1 cellular context compared by ENCODE assay signal in the genomic region with DNA sequence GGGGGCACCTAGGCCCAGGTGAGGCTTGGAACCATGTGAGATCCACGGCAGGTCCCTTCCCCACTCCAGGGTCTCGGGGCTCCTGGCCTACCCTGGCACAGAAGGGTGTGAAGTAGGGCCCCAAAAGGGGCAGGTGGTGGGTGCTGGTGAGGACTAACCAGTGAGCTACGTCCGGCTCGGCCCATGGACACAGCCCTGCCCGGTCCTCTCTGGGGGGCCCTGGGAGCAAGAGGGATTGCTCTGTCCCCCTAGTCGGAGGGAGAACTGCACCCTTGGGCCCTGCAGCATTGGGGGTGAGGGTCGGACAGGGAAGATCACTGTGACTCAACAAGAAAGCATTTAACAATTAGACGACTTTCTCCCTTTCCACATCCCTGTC.
A peak's percentile ranks its signal among the peaks of the same experiment; 100 is the strongest.
TF ChIP-seq lines count a peak whose summit lies in the region.

No MANE protein-coding gene starts in this region.

TF ChIP-seq in HepG2, 621 proteins besides CTCF, POLR2A, EP300 and RAD21 (continues in another document):
- no peak for TF ChIP-seq POLR2AphosphoS5 (IDR thresholded peaks at IDR 0.05; ENCODE audit: low read depth, low read length)
- 0 out of 2 replicates have a peak, but pooled peaks have one; percentile 2 for TF ChIP-seq ZC3H13 (CRISPR knock-in tag; IDR thresholded peaks at IDR 0.05)
- TF ChIP-seq, protein P1, sequence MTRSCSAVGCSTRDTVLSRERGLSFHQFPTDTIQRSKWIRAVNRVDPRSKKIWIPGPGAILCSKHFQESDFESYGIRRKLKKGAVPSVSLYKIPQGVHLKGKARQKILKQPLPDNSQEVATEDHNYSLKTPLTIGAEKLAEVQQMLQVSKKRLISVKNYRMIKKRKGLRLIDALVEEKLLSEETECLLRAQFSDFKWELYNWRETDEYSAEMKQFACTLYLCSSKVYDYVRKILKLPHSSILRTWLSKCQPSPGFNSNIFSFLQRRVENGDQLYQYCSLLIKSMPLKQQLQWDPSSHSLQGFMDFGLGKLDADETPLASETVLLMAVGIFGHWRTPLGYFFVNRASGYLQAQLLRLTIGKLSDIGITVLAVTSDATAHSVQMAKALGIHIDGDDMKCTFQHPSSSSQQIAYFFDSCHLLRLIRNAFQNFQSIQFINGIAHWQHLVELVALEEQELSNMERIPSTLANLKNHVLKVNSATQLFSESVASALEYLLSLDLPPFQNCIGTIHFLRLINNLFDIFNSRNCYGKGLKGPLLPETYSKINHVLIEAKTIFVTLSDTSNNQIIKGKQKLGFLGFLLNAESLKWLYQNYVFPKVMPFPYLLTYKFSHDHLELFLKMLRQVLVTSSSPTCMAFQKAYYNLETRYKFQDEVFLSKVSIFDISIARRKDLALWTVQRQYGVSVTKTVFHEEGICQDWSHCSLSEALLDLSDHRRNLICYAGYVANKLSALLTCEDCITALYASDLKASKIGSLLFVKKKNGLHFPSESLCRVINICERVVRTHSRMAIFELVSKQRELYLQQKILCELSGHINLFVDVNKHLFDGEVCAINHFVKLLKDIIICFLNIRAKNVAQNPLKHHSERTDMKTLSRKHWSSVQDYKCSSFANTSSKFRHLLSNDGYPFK (CRISPR knock-in tag; IDR thresholded peaks at IDR 0.05; ENCODE audit: borderline replicate concordance), result no peak
- TF ChIP-seq ZBTB14 (CRISPR knock-in tag; IDR thresholded peaks at IDR 0.05), result 0 out of 2 replicates have a peak, but pooled peaks have one; percentile 32
- no peak for TF ChIP-seq ZBTB44 (CRISPR knock-in tag; IDR thresholded peaks at IDR 0.05)
- TF ChIP-seq ARNTL (CRISPR knock-in tag; IDR thresholded peaks at IDR 0.05), result no peak
- TF ChIP-seq NRL (CRISPR knock-in tag; IDR thresholded peaks at IDR 0.05; ENCODE audit: borderline replicate concordance), result peak; percentile 13; the same call in 1 of the 2 replicates
- TF ChIP-seq, protein P2, sequence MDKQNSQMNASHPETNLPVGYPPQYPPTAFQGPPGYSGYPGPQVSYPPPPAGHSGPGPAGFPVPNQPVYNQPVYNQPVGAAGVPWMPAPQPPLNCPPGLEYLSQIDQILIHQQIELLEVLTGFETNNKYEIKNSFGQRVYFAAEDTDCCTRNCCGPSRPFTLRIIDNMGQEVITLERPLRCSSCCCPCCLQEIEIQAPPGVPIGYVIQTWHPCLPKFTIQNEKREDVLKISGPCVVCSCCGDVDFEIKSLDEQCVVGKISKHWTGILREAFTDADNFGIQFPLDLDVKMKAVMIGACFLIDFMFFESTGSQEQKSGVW (CRISPR knock-in tag; IDR thresholded peaks at IDR 0.05; ENCODE audit: borderline replicate concordance), result no peak
- no peak for TF ChIP-seq NCOA2 (CRISPR knock-in tag; IDR thresholded peaks at IDR 0.05)
- no peak for TF ChIP-seq U2AF1 (optimal IDR thresholded peaks at IDR 0.05; ENCODE audit: low read depth, low read length)
- TF ChIP-seq KDM4B (CRISPR knock-in tag; IDR thresholded peaks at IDR 0.05), result no peak
- TF ChIP-seq HMGXB3 (CRISPR knock-in tag; IDR thresholded peaks at IDR 0.05; ENCODE audit: borderline replicate concordance), result no peak
- TF ChIP-seq ZNF253 (CRISPR knock-in tag; IDR thresholded peaks at IDR 0.05; ENCODE audit: borderline replicate concordance), result no peak
- TF ChIP-seq, protein P3, sequence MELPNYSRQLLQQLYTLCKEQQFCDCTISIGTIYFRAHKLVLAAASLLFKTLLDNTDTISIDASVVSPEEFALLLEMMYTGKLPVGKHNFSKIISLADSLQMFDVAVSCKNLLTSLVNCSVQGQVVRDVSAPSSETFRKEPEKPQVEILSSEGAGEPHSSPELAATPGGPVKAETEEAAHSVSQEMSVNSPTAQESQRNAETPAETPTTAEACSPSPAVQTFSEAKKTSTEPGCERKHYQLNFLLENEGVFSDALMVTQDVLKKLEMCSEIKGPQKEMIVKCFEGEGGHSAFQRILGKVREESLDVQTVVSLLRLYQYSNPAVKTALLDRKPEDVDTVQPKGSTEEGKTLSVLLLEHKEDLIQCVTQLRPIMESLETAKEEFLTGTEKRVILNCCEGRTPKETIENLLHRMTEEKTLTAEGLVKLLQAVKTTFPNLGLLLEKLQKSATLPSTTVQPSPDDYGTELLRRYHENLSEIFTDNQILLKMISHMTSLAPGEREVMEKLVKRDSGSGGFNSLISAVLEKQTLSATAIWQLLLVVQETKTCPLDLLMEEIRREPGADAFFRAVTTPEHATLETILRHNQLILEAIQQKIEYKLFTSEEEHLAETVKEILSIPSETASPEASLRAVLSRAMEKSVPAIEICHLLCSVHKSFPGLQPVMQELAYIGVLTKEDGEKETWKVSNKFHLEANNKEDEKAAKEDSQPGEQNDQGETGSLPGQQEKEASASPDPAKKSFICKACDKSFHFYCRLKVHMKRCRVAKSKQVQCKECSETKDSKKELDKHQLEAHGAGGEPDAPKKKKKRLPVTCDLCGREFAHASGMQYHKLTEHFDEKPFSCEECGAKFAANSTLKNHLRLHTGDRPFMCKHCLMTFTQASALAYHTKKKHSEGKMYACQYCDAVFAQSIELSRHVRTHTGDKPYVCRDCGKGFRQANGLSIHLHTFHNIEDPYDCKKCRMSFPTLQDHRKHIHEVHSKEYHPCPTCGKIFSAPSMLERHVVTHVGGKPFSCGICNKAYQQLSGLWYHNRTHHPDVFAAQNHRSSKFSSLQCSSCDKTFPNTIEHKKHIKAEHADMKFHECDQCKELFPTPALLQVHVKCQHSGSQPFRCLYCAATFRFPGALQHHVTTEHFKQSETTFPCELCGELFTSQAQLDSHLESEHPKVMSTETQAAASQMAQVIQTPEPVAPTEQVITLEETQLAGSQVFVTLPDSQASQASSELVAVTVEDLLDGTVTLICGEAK (IDR thresholded peaks at IDR 0.05), result no peak
- TF ChIP-seq, protein P3 (CRISPR knock-in tag; IDR thresholded peaks at IDR 0.05), result no peak
- no peak for TF ChIP-seq HMG20B (CRISPR knock-in tag; conservative IDR thresholded peaks at IDR 0.05)
- TF ChIP-seq NCOR1 (IDR thresholded peaks at IDR 0.05; ENCODE audit: borderline replicate concordance, low read length), result no peak
- TF ChIP-seq PITX1 (CRISPR knock-in tag; IDR thresholded peaks at IDR 0.05), result no peak
- TF ChIP-seq ZBTB38 (CRISPR knock-in tag; IDR thresholded peaks at IDR 0.05), result peak; percentile 1; the same call in 1 of the 2 replicates
- no peak for TF ChIP-seq FOXO4 (CRISPR knock-in tag; conservative IDR thresholded peaks at IDR 0.05)
- no peak for TF ChIP-seq ATF5 (CRISPR knock-in tag; IDR thresholded peaks at IDR 0.05; ENCODE audit: low read depth)
- TF ChIP-seq, protein P4, sequence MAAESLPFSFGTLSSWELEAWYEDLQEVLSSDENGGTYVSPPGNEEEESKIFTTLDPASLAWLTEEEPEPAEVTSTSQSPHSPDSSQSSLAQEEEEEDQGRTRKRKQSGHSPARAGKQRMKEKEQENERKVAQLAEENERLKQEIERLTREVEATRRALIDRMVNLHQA (CRISPR knock-in tag; IDR thresholded peaks at IDR 0.05), result no peak
- no peak for TF ChIP-seq SAFB2 (CRISPR knock-in tag; IDR thresholded peaks at IDR 0.05; ENCODE audit: borderline replicate concordance, low read depth)
- no peak for TF ChIP-seq UBTF (CRISPR knock-in tag; IDR thresholded peaks at IDR 0.05)
